18 cellular contexts compared by ENCODE assay signal in the genomic region with DNA sequence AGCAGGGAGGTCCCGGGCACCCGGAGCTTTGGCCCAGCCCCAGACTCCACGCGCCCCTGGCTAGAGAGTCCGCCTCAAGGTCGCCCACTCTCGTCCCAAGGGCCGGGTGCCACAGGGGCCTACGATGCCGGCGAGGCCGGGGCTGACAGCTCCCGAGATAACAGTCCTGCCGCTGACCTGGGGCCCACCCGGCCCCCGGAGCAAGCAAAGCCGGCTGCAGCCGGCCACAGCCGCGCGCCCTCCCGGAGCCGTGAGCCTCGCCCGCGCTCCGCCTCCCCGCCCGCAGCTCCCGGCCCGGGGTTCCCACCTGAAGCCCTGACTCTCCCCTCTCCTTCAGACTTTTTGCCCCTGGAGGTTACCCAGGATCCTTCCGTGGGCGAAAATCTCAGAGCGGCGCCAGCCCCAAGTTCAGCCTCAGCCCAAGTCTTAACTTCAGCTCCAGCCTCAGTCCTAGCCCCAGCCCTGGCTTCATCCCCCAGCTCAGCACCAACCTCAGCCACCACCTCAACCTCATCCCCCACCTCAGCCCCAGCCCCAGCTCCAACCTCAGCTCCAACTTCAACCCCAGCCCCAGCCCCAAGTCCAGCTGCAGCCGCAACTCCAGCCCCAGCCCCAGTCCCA. TPM values are rescaled to one million over a fixed set of nuclear protein-coding genes. Genes with fewer than 3 reads are reported as not detected.
DNase-seq lines count a peak whose midpoint lies in the region; ATAC-seq, FAIRE-seq and TF ChIP-seq lines count a peak whose summit lies in the region.
"Had no signal": no experiment of that assay in that cellular context is flagged by ENCODE, and none has a peak within 500 bp of the region (broad histone marks: within the 10 kb centered on the region; RNA-seq: fewer than 3 reads in every experiment).

No MANE protein-coding gene starts in this region.

- H3K27me3 Mint-ChIP-seq in naive thymus-derived CD8-positive, alpha-beta T cell = no peaks in the 10 kb centered on the region

- H3F3A ChIP-seq in SK-N-SH (replicated peaks; ENCODE audit: insufficient read depth) = no peaks in the 10 kb centered on the region

- peaks cover 21 to 55% (median 46%) of the 10 kb centered on the region in 4 donors for H3K4me1 Mint-ChIP-seq in naive thymus-derived CD8-positive, alpha-beta T cell

- TF ChIP-seq CTCF in SK-N-SH (IDR thresholded peaks at IDR 0.05) (no peak), GM10248 (IDR thresholded peaks at IDR 0.05; ENCODE audit: control extremely low read depth, extremely low read depth, low read depth, missing control alignments) (no peak), K562 (IDR thresholded peaks at IDR 0.05 in 2 of 3, conservative IDR thresholded peaks at IDR 0.05 in 1 of 3; ENCODE audit: insufficient read depth in 2 of 3, low read depth in 1 of 3, low read length in 3 of 3) (no peak)

- no peaks in the 10 kb centered on the region for H3K9me2 ChIP-seq in SK-N-SH

- TF ChIP-seq EP300 in SK-N-SH (IDR thresholded peaks at IDR 0.05; ENCODE audit: borderline replicate concordance in 1 of 2, low read depth in 1 of 2, low read length in 1 of 2) = no peak
- no peak for TF ChIP-seq EP300 in K562 (IDR thresholded peaks at IDR 0.05; ENCODE audit: low read length)

- H3K27ac ChIP-seq in SK-N-SH (ENCODE audit: low read depth in 2 of 2, low read length in 1 of 2) (no peak overlapping the region), K562 (ENCODE audit: extremely low read depth, low read depth, low read length) (no peak overlapping the region)
- H3K27ac ChIP-seq: 22Rv1, hepatocyte, RWPE1 had no signal

- no peaks in the 10 kb centered on the region for H3K9me1 ChIP-seq in K562 (ENCODE audit: control insufficient read depth, insufficient read depth, low read length)

- H3K9me3 Mint-ChIP-seq in naive thymus-derived CD8-positive, alpha-beta T cell = no peaks in the 10 kb centered on the region

- peaks cover 0 to 9% of the 10 kb centered on the region in 2 experiments; a peak in 1 of 4 replicates for H3K4me1 ChIP-seq in SK-N-SH (ENCODE audit: control insufficient read depth in 1 of 2, insufficient read depth in 2 of 2, low read depth in 1 of 2, low read length in 1 of 2)
- H3K4me1 ChIP-seq in K562 (replicated peaks in 1 of 2; ENCODE audit: control insufficient read depth in 2 of 2, insufficient read depth in 2 of 2, low read length in 2 of 2) = peaks cover 0 to 38% of the 10 kb centered on the region in 2 experiments; a peak in 3 of 5 replicates

- no peaks in the 10 kb centered on the region for H3K79me2 ChIP-seq in SK-N-SH (ENCODE audit: insufficient read depth)
- no peaks in the 10 kb centered on the region for H3K79me2 ChIP-seq in K562 (ENCODE audit: control insufficient read depth, insufficient read depth, low read length)
- H3K79me2 ChIP-seq: hepatocyte had no signal

- peak overlapping the region in 7 of 10 donors; percentile 14 to 81 (median 56) for H3K4me3 Mint-ChIP-seq in naive thymus-derived CD8-positive, alpha-beta T cell

- intact Hi-C loops in K562 (cut with micrococcal nuclease) = no loop called here

- H3K27ac Mint-ChIP-seq in naive thymus-derived CD8-positive, alpha-beta T cell = peak overlapping the region in 6 of 10 donors; percentile 40 to 86 (median 77)

- no peaks in the 10 kb centered on the region for H3K36me3 ChIP-seq in SK-N-SH (replicated peaks in 1 of 2; ENCODE audit: control insufficient read depth in 1 of 2, insufficient read depth in 2 of 2, low read length in 1 of 2)
- H3K36me3 ChIP-seq in K562 (ENCODE audit: control insufficient read depth, insufficient read depth, low read length) = no peaks in the 10 kb centered on the region

- in situ Hi-C loops in K562 (cut with MboI) = no loop called here

- no peak for FAIRE-seq in K562 (lab: Jason Lieb, UNC)
- FAIRE-seq: colon had no signal

- no peak overlapping the region for H3K4me2 ChIP-seq in SK-N-SH
- H3K4me2 ChIP-seq in K562 (ENCODE audit: insufficient read depth, low read length) = no peak overlapping the region

- POLR2A ChIA-PET in SK-N-SH (lab: Yijun Ruan, JAX) = no interaction called here
- POLR2A ChIA-PET in GM10248 (lab: Yijun Ruan, JAX) = interaction anchor here (0.5 kb wide), 1 partner anchor 71 kb away, joined by 3 read pairs; no protein-coding TSS in a partner anchor
- POLR2A ChIA-PET in K562 (lab: Yijun Ruan, JAX) = interaction anchor here (0.6 kb wide), 1 partner anchor 308 kb away, joined by 4 read pairs; no protein-coding TSS in a partner anchor
- POLR2A ChIA-PET in naive thymus-derived CD8-positive, alpha-beta T cell (lab: Charles Lee) = interaction anchor here (0.5 to 6.7 kb wide), 12 partner anchors 8 to 232 kb away, joined by 3 to 72 read pairs (median 6); a partner anchor contains a TSS

- H3K9me3 ChIP-seq in SK-N-SH (no peaks in the 10 kb centered on the region), K562 (replicated peaks; ENCODE audit: control insufficient read depth, insufficient read depth, low read depth, low read length) (no peaks in the 10 kb centered on the region)

- no peak for TF ChIP-seq RAD21 in SK-N-SH (IDR thresholded peaks at IDR 0.05; ENCODE audit: low read length)
- TF ChIP-seq RAD21 in K562 (CRISPR knock-in tag; conservative IDR thresholded peaks at IDR 0.05 in 1 of 2, IDR thresholded peaks at IDR 0.05 in 1 of 2) = no peak

- no peak overlapping the region for H2AFZ ChIP-seq in SK-N-SH (ENCODE audit: low read depth)
- H2AFZ ChIP-seq in K562 (ENCODE audit: low read depth, low read length) = no peak overlapping the region
- H2AFZ ChIP-seq: hepatocyte had no signal

- ATAC-seq in SK-N-SH treated with all-trans-retinoic acid at 6 μM for 48 hours = no peak
- ATAC-seq in K562 = peak; percentile 55
- no peak for ATAC-seq in naive thymus-derived CD8-positive, alpha-beta T cell
- no peak for ATAC-seq in GM18520 (IDR thresholded peaks at IDR 0.05; ENCODE audit: unreplicated experiment)
- ATAC-seq: sciatic nerve had no signal

- BruUV-seq in K562 (replicated peaks; lab: Mats Ljungman, UMichigan) = no TSS peak

- H3K9ac ChIP-seq in SK-N-SH = no peak overlapping the region
- no peak overlapping the region for H3K9ac ChIP-seq in K562 (ENCODE audit: insufficient read depth in 1 of 2, low read depth in 2 of 2, low read length in 2 of 2)

- DNase-seq in SK-N-SH = peak; percentile 42
- peak; percentile 28 for DNase-seq in GM10248 (ENCODE audit: extremely low spot score)
- DNase-seq in K562 (ENCODE audit: extremely low read depth in 1 of 4, low spot score in 3 of 4) = peak in 2 of 4 experiments; percentile 43 to 45
- DNase-seq in naive thymus-derived CD8-positive, alpha-beta T cell = no peak
- DNase-seq in C1 segment of cervical spinal cord (lab: John Stamatoyannopoulos, UW) = no peak
- no peak for DNase-seq in GOT3 (lab: John Stamatoyannopoulos, UW)
- DNase-seq: activated CD4-positive, alpha-beta T cell treated with anti-CD3 and anti-CD28 coated beads, Interleukin-2, amount 50 U/mL, for 4 hours; amniotic stem cell; NCI-H2029; NCI-H774; T1000 had no signal

- WGBS in SK-N-SH (ENCODE audit: low lambda C conversion rate) = 92% methylated on average over 15 of the region's 36 CpGs
- WGBS in K562 (ENCODE audit: insufficient coverage, low coverage, missing lambda C conversion rate) = 22% methylated on average over 9 of the region's 36 CpGs

- H4K20me1 ChIP-seq in SK-N-SH (ENCODE audit: insufficient read depth) (no peaks in the 10 kb centered on the region), K562 (replicated peaks; ENCODE audit: control insufficient read depth, insufficient read depth, low read length) (no peaks in the 10 kb centered on the region)

- no peak for TF ChIP-seq POLR2A in K562 (conservative IDR thresholded peaks at IDR 0.05)

- H3K4me3 ChIP-seq in SK-N-SH (ENCODE audit: low read depth in 2 of 2, low read length in 1 of 2) (no peak overlapping the region), K562 (no peak overlapping the region)
- H3K4me3 ChIP-seq: hepatocyte had no signal

- H3K27me3 ChIP-seq in SK-N-SH (ENCODE audit: insufficient read depth) = no peaks in the 10 kb centered on the region
- H3K27me3 ChIP-seq in K562 (ENCODE audit: control insufficient read depth in 2 of 2, insufficient read depth in 2 of 2, low read length in 2 of 2) = peaks cover 0 to 11% of the 10 kb centered on the region in 2 experiments; a peak in 1 of 5 replicates
- H3K27me3 ChIP-seq: hepatocyte had no signal

- H3K36me3 Mint-ChIP-seq in naive thymus-derived CD8-positive, alpha-beta T cell = no peaks in the 10 kb centered on the region

- CTCF ChIA-PET in SK-N-SH (lab: Yijun Ruan, JAX) (interaction anchor here (1.5 to 4.9 kb wide), 3 partner anchors 16 to 73 kb away, joined by 4 to 31 read pairs (median 11); a partner anchor contains a TSS), GM10248 (lab: Yijun Ruan, JAX) (interaction anchor here (1.2 to 16.1 kb wide), 5 partner anchors 10 to 73 kb away, joined by 4 to 136 read pairs (median 11); a partner anchor contains a TSS), K562 (lab: Yijun Ruan, JAX; ENCODE audit: low intra/inter-chr PET ratio) (no interaction called here)

RNA-seq across cellular contexts. Expression of a gene that starts 1.6 kb away (rescaled TPM):
- polyA plus RNA-seq in SK-N-SH (2012; rRNA removed) (0.03 and 0.07 TPM in 2 replicates), K562 (2011; rRNA removed) (0.09 TPM in 1 of 2 replicates, not detected in the other), K562 (2014; fragmentation: Illumina TruSeq; extraction: Trizol) (0.04 and 0.22 TPM in 2 replicates), K562 (2014; fragmentation: Nextera tagmentation; extraction: Ambion mirVana) (not detected), K562 (2014; rRNA removed) (0.07 and 0.15 TPM in 2 replicates)
- polyA plus RNA-seq in SK-N-SH (2012; cell fraction: cytosol; rRNA removed) = 0.01 and 0.03 TPM in 2 replicates
- polyA plus RNA-seq in SK-N-SH (2012; cell fraction: nucleus; rRNA removed) = 0.37 and 0.38 TPM in 2 replicates
- 0.14 and 0.28 TPM in 2 replicates for total RNA-seq in K562 (2011; cell fraction: chromatin; rRNA removed; ENCODE audit: low replicate concordance)
- 0.17 and 0.39 TPM in 2 replicates for total RNA-seq in K562 (2011; cell fraction: nucleolus; rRNA removed)
- total RNA-seq in K562 (2011; cell fraction: nucleoplasm; rRNA removed) = 0.22 and 0.31 TPM in 2 replicates
- total RNA-seq in K562 (2014; rRNA removed) (0.05 and 0.08 TPM in 2 replicates), K562 (2014; rRNA removed; fragmentation: Illumina TruSeq; extraction: Trizol) (not detected in 2 replicates), K562 (2015; rRNA removed; fragmentation: Illumina TruSeq; extraction: Trizol) (0.04 TPM in 2 replicates), K562 (2021) (0.22 TPM in 2 replicates)
- 0.03 and 0.06 TPM in 2 replicates for polyA plus RNA-seq in K562 (2011; cell fraction: cytosol; rRNA removed)
- polyA plus RNA-seq in K562 (2011; cell fraction: nucleus; rRNA removed) = 0.11 and 0.27 TPM in 2 replicates
- polyA plus RNA-seq in K562 (2012) = 0.52 and 46.0 TPM in 2 replicates
- polyA minus RNA-seq in K562 (2011; rRNA and poly(A)+ RNA removed) = 0.03 TPM in 1 of 2 replicates, not detected in the other
- 0.36 TPM in 1 of 2 replicates, not detected in the other for polyA minus RNA-seq in K562 (2011; cell fraction: cytosol; rRNA and poly(A)+ RNA removed)
- 0.13 TPM in 1 of 2 replicates, not detected in the other for polyA minus RNA-seq in K562 (2011; cell fraction: nucleus; rRNA and poly(A)+ RNA removed)
- 1 to 10 TPM; 5.7 to 6.2 TPM for total RNA-seq in naive thymus-derived CD8-positive, alpha-beta T cell
- polyA plus RNA-seq in naive thymus-derived CD8-positive, alpha-beta T cell = 1 to 10 TPM; 5.3 to 7.9 (median 6.5) TPM

RNA-seq across cellular contexts. Expression of a gene that starts 15.4 kb away (rescaled TPM):
- polyA plus RNA-seq in SK-N-SH (2012; rRNA removed) = 2.1 and 3.6 TPM in 2 replicates
- 4.5 and 6.4 TPM in 2 replicates for polyA plus RNA-seq in SK-N-SH (2012; cell fraction: cytosol; rRNA removed)
- polyA plus RNA-seq in SK-N-SH (2012; cell fraction: nucleus; rRNA removed) = 0.91 and 1.9 TPM in 2 replicates
- not detected in 2 replicates for total RNA-seq in K562 (2011; cell fraction: chromatin; rRNA removed; ENCODE audit: low replicate concordance)
- total RNA-seq in K562 (2011; cell fraction: nucleolus; rRNA removed) = not detected in 2 replicates
- total RNA-seq in K562 (2011; cell fraction: nucleoplasm; rRNA removed) = not detected in 2 replicates
- total RNA-seq in K562 (2014; rRNA removed) = not detected in 2 replicates
- not detected in 2 replicates for total RNA-seq in K562 (2014; rRNA removed; fragmentation: Illumina TruSeq; extraction: Trizol)
- total RNA-seq in K562 (2015; rRNA removed; fragmentation: Illumina TruSeq; extraction: Trizol) = not detected in 2 replicates
- not detected in 2 replicates for total RNA-seq in K562 (2021)
- polyA plus RNA-seq in K562 (2011; rRNA removed) = not detected in 2 replicates
- polyA plus RNA-seq in K562 (2011; cell fraction: cytosol; rRNA removed) = 1.8 TPM in 1 of 2 replicates, not detected in the other
- polyA plus RNA-seq in K562 (2011; cell fraction: nucleus; rRNA removed) = 0.38 TPM in 1 of 2 replicates, not detected in the other
- polyA plus RNA-seq in K562 (2012) = 0.23 and 1.1 TPM in 2 replicates
- polyA plus RNA-seq in K562 (2014; fragmentation: Illumina TruSeq; extraction: Trizol) = not detected in 2 replicates
- polyA plus RNA-seq in K562 (2014; fragmentation: Nextera tagmentation; extraction: Ambion mirVana) = under 1 TPM in 1 of 2 experiments, not detected in 1; 0.56 TPM
- not detected in 2 replicates for polyA plus RNA-seq in K562 (2014; rRNA removed)
- not detected in 2 replicates for polyA minus RNA-seq in K562 (2011; rRNA and poly(A)+ RNA removed)
- not detected in 2 replicates for polyA minus RNA-seq in K562 (2011; cell fraction: cytosol; rRNA and poly(A)+ RNA removed)
- polyA minus RNA-seq in K562 (2011; cell fraction: nucleus; rRNA and poly(A)+ RNA removed) = not detected in 2 replicates
- total RNA-seq in naive thymus-derived CD8-positive, alpha-beta T cell = not detected
- polyA plus RNA-seq in naive thymus-derived CD8-positive, alpha-beta T cell = not detected
- total RNA-seq: hepatocyte, sciatic nerve had no signal

RNA-seq across cellular contexts. Expression of a gene that starts 17.5 kb away (rescaled TPM):
- polyA plus RNA-seq in SK-N-SH (2012; rRNA removed) (1.1 and 1.7 TPM in 2 replicates), K562 (2011; rRNA removed) (0.17 and 0.27 TPM in 2 replicates), K562 (2014; fragmentation: Illumina TruSeq; extraction: Trizol) (not detected in 2 replicates), K562 (2014; fragmentation: Nextera tagmentation; extraction: Ambion mirVana) (under 1 TPM in 1 of 2 experiments, not detected in 1; 0.03 TPM), K562 (2014; rRNA removed) (2.7 and 2.8 TPM in 2 replicates)
- 0.45 and 0.62 TPM in 2 replicates for polyA plus RNA-seq in SK-N-SH (2012; cell fraction: cytosol; rRNA removed)
- polyA plus RNA-seq in SK-N-SH (2012; cell fraction: nucleus; rRNA removed) = 5.0 and 11.0 TPM in 2 replicates
- total RNA-seq in K562 (2011; cell fraction: chromatin; rRNA removed; ENCODE audit: low replicate concordance) = 0.30 TPM in 1 of 2 replicates, not detected in the other
- 1.3 and 1.4 TPM in 2 replicates for total RNA-seq in K562 (2011; cell fraction: nucleolus; rRNA removed)
- total RNA-seq in K562 (2011; cell fraction: nucleoplasm; rRNA removed) = 0.46 TPM in 1 of 2 replicates, not detected in the other
- total RNA-seq in K562 (2014; rRNA removed) (2.4 and 3.7 TPM in 2 replicates), K562 (2014; rRNA removed; fragmentation: Illumina TruSeq; extraction: Trizol) (not detected in 2 replicates), K562 (2015; rRNA removed; fragmentation: Illumina TruSeq; extraction: Trizol) (not detected in 2 replicates), K562 (2021) (2.6 and 4.0 TPM in 2 replicates)
- polyA plus RNA-seq in K562 (2011; cell fraction: cytosol; rRNA removed) = 1.0 and 5.9 TPM in 2 replicates
- polyA plus RNA-seq in K562 (2011; cell fraction: nucleus; rRNA removed) = 0.77 and 1.7 TPM in 2 replicates
- 2.1 and 4.6 TPM in 2 replicates for polyA plus RNA-seq in K562 (2012)
- not detected in 2 replicates for polyA minus RNA-seq in K562 (2011; rRNA and poly(A)+ RNA removed)
- polyA minus RNA-seq in K562 (2011; cell fraction: cytosol; rRNA and poly(A)+ RNA removed) = not detected in 2 replicates
- polyA minus RNA-seq in K562 (2011; cell fraction: nucleus; rRNA and poly(A)+ RNA removed) = 0.67 and 0.94 TPM in 2 replicates
- 1 to 10 TPM; 2.1 to 3.4 TPM for total RNA-seq in naive thymus-derived CD8-positive, alpha-beta T cell
- 1 to 10 TPM; 1.9 to 5.5 (median 3.1) TPM for polyA plus RNA-seq in naive thymus-derived CD8-positive, alpha-beta T cell

RNA-seq across cellular contexts. Expression of a gene that starts 21.9 kb away (rescaled TPM):
- polyA plus RNA-seq in SK-N-SH (2012; rRNA removed) (3.2 and 4.0 TPM in 2 replicates), K562 (2011; rRNA removed) (1.1 and 2.2 TPM in 2 replicates), K562 (2014; fragmentation: Illumina TruSeq; extraction: Trizol) (0.34 TPM in 1 of 2 replicates, not detected in the other), K562 (2014; fragmentation: Nextera tagmentation; extraction: Ambion mirVana) (not detected), K562 (2014; rRNA removed) (1.0 and 2.2 TPM in 2 replicates)
- 0.82 and 1.5 TPM in 2 replicates for polyA plus RNA-seq in SK-N-SH (2012; cell fraction: cytosol; rRNA removed)
- polyA plus RNA-seq in SK-N-SH (2012; cell fraction: nucleus; rRNA removed) = 2.6 and 2.9 TPM in 2 replicates
- not detected in 2 replicates for total RNA-seq in K562 (2011; cell fraction: chromatin; rRNA removed; ENCODE audit: low replicate concordance)
- 1.0 and 3.9 TPM in 2 replicates for total RNA-seq in K562 (2011; cell fraction: nucleolus; rRNA removed)
- total RNA-seq in K562 (2011; cell fraction: nucleoplasm; rRNA removed) = not detected in 2 replicates
- total RNA-seq in K562 (2014; rRNA removed) (2.2 and 2.6 TPM in 2 replicates), K562 (2014; rRNA removed; fragmentation: Illumina TruSeq; extraction: Trizol) (not detected in 2 replicates), K562 (2015; rRNA removed; fragmentation: Illumina TruSeq; extraction: Trizol) (0.26 and 0.69 TPM in 2 replicates), K562 (2021) (4.0 and 8.9 TPM in 2 replicates)
- 2.9 and 6.2 TPM in 2 replicates for polyA plus RNA-seq in K562 (2011; cell fraction: cytosol; rRNA removed)
- 0.51 and 1.7 TPM in 2 replicates for polyA plus RNA-seq in K562 (2011; cell fraction: nucleus; rRNA removed)
- polyA plus RNA-seq in K562 (2012) = 1.7 and 7.0 TPM in 2 replicates
- not detected in 2 replicates for polyA minus RNA-seq in K562 (2011; rRNA and poly(A)+ RNA removed)
- polyA minus RNA-seq in K562 (2011; cell fraction: cytosol; rRNA and poly(A)+ RNA removed) = 1.2 TPM in 1 of 2 replicates, not detected in the other
- polyA minus RNA-seq in K562 (2011; cell fraction: nucleus; rRNA and poly(A)+ RNA removed) = 0.89 and 1.2 TPM in 2 replicates
- total RNA-seq in naive thymus-derived CD8-positive, alpha-beta T cell = 1 to 10 TPM in 1 of 2 experiments, not detected in 1; 2.7 TPM
- 1 to 10 TPM; 4.0 to 8.3 (median 6.8) TPM for polyA plus RNA-seq in naive thymus-derived CD8-positive, alpha-beta T cell

RNA-seq across cellular contexts. Expression of a gene that starts 30.9 kb away (rescaled TPM):
- polyA plus RNA-seq in SK-N-SH (2012; rRNA removed) (33.2 and 40.4 TPM in 2 replicates), K562 (2011; rRNA removed) (3.7 and 7.3 TPM in 2 replicates), K562 (2014; fragmentation: Illumina TruSeq; extraction: Trizol) (2.0 and 2.6 TPM in 2 replicates), K562 (2014; fragmentation: Nextera tagmentation; extraction: Ambion mirVana) (under 1 TPM; 0.35 to 0.59 TPM), K562 (2014; rRNA removed) (6.1 and 6.2 TPM in 2 replicates)
- polyA plus RNA-seq in SK-N-SH (2012; cell fraction: cytosol; rRNA removed) = 5.1 and 6.8 TPM in 2 replicates
- 298 and 342 TPM in 2 replicates for polyA plus RNA-seq in SK-N-SH (2012; cell fraction: nucleus; rRNA removed)
- 40.5 and 66.3 TPM in 2 replicates for total RNA-seq in K562 (2011; cell fraction: chromatin; rRNA removed; ENCODE audit: low replicate concordance)
- total RNA-seq in K562 (2011; cell fraction: nucleolus; rRNA removed) = 34.2 and 39.4 TPM in 2 replicates
- total RNA-seq in K562 (2011; cell fraction: nucleoplasm; rRNA removed) = 24.4 and 31.9 TPM in 2 replicates
- total RNA-seq in K562 (2014; rRNA removed) (1.6 and 1.9 TPM in 2 replicates), K562 (2014; rRNA removed; fragmentation: Illumina TruSeq; extraction: Trizol) (0.61 and 1.8 TPM in 2 replicates), K562 (2015; rRNA removed; fragmentation: Illumina TruSeq; extraction: Trizol) (2.3 and 3.0 TPM in 2 replicates), K562 (2021) (3.8 and 4.0 TPM in 2 replicates)
- polyA plus RNA-seq in K562 (2011; cell fraction: cytosol; rRNA removed) = 2.9 and 4.0 TPM in 2 replicates
- polyA plus RNA-seq in K562 (2011; cell fraction: nucleus; rRNA removed) = 59.6 and 64.2 TPM in 2 replicates
- polyA plus RNA-seq in K562 (2012) = 5.5 and 18.0 TPM in 2 replicates
- 1.4 and 2.8 TPM in 2 replicates for polyA minus RNA-seq in K562 (2011; rRNA and poly(A)+ RNA removed)
- 0.76 TPM in 1 of 2 replicates, not detected in the other for polyA minus RNA-seq in K562 (2011; cell fraction: cytosol; rRNA and poly(A)+ RNA removed)
- polyA minus RNA-seq in K562 (2011; cell fraction: nucleus; rRNA and poly(A)+ RNA removed) = 7.1 and 10.0 TPM in 2 replicates
- total RNA-seq in naive thymus-derived CD8-positive, alpha-beta T cell = 10 to 100 TPM; 94.7 to 97.5 TPM
- polyA plus RNA-seq in naive thymus-derived CD8-positive, alpha-beta T cell = 1 to 10 TPM in 1 of 3 donors, under 1 TPM in 1, not detected in 1; 0.23 to 1.3 TPM

Comparison
In these comparisons a context has a peak if more than half of its experiments do, and no peak if none do; other contexts are left out.
1. DNase-seq: peak in SK-N-SH (single experiment) and GM10248 (single experiment); none in naive thymus-derived CD8-positive, alpha-beta T cell (0 of 10), C1 segment of cervical spinal cord (0 of 14) and GOT3 (single experiment).